1 cellular context compared by ENCODE assay signal in the genomic region with DNA sequence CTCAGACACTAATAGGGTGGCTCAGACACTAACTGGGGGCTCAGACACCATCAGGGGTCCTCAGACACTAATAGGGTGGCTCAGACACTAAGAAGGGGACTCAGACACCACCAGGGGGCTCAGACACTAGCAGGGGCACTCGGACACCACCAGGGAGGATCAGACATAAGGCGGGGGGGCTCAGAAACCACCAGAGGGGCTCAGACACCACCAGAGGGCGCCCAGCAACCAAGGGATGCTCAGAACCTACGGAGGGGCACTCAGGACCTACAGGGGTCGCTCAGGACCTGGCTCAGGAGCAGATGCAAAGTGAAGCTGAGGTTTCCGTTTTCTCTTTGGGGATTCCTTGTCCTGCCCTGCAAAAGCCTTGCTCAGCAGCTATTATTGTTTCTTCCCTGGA.
TF ChIP-seq lines count a peak whose summit lies in the region.

No MANE protein-coding gene starts in this region.

TF ChIP-seq in H1, 55 proteins besides CTCF, POLR2A, EP300 and RAD21:
- TF ChIP-seq CREB1 (IDR thresholded peaks at IDR 0.05) (no peak), POU5F1 (IDR thresholded peaks at IDR 0.05; ENCODE audit: low read depth, low read length) (no peak), CHD1 (IDR thresholded peaks at IDR 0.05; ENCODE audit: low read depth, low read length) (no peak), HDAC6 (IDR thresholded peaks at IDR 0.05; ENCODE audit: low read depth, low read length) (no peak)
- TF ChIP-seq, protein P1, sequence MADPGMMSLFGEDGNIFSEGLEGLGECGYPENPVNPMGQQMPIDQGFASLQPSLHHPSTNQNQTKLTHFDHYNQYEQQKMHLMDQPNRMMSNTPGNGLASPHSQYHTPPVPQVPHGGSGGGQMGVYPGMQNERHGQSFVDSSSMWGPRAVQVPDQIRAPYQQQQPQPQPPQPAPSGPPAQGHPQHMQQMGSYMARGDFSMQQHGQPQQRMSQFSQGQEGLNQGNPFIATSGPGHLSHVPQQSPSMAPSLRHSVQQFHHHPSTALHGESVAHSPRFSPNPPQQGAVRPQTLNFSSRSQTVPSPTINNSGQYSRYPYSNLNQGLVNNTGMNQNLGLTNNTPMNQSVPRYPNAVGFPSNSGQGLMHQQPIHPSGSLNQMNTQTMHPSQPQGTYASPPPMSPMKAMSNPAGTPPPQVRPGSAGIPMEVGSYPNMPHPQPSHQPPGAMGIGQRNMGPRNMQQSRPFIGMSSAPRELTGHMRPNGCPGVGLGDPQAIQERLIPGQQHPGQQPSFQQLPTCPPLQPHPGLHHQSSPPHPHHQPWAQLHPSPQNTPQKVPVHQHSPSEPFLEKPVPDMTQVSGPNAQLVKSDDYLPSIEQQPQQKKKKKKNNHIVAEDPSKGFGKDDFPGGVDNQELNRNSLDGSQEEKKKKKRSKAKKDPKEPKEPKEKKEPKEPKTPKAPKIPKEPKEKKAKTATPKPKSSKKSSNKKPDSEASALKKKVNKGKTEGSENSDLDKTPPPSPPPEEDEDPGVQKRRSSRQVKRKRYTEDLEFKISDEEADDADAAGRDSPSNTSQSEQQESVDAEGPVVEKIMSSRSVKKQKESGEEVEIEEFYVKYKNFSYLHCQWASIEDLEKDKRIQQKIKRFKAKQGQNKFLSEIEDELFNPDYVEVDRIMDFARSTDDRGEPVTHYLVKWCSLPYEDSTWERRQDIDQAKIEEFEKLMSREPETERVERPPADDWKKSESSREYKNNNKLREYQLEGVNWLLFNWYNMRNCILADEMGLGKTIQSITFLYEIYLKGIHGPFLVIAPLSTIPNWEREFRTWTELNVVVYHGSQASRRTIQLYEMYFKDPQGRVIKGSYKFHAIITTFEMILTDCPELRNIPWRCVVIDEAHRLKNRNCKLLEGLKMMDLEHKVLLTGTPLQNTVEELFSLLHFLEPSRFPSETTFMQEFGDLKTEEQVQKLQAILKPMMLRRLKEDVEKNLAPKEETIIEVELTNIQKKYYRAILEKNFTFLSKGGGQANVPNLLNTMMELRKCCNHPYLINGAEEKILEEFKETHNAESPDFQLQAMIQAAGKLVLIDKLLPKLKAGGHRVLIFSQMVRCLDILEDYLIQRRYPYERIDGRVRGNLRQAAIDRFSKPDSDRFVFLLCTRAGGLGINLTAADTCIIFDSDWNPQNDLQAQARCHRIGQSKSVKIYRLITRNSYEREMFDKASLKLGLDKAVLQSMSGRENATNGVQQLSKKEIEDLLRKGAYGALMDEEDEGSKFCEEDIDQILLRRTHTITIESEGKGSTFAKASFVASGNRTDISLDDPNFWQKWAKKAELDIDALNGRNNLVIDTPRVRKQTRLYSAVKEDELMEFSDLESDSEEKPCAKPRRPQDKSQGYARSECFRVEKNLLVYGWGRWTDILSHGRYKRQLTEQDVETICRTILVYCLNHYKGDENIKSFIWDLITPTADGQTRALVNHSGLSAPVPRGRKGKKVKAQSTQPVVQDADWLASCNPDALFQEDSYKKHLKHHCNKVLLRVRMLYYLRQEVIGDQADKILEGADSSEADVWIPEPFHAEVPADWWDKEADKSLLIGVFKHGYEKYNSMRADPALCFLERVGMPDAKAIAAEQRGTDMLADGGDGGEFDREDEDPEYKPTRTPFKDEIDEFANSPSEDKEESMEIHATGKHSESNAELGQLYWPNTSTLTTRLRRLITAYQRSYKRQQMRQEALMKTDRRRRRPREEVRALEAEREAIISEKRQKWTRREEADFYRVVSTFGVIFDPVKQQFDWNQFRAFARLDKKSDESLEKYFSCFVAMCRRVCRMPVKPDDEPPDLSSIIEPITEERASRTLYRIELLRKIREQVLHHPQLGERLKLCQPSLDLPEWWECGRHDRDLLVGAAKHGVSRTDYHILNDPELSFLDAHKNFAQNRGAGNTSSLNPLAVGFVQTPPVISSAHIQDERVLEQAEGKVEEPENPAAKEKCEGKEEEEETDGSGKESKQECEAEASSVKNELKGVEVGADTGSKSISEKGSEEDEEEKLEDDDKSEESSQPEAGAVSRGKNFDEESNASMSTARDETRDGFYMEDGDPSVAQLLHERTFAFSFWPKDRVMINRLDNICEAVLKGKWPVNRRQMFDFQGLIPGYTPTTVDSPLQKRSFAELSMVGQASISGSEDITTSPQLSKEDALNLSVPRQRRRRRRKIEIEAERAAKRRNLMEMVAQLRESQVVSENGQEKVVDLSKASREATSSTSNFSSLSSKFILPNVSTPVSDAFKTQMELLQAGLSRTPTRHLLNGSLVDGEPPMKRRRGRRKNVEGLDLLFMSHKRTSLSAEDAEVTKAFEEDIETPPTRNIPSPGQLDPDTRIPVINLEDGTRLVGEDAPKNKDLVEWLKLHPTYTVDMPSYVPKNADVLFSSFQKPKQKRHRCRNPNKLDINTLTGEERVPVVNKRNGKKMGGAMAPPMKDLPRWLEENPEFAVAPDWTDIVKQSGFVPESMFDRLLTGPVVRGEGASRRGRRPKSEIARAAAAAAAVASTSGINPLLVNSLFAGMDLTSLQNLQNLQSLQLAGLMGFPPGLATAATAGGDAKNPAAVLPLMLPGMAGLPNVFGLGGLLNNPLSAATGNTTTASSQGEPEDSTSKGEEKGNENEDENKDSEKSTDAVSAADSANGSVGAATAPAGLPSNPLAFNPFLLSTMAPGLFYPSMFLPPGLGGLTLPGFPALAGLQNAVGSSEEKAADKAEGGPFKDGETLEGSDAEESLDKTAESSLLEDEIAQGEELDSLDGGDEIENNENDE (IDR thresholded peaks at IDR 0.05; ENCODE audit: insufficient replicate concordance, low read length), result no peak
